35 cellular contexts compared by ENCODE assay signal in genomic region chr3:166274342-166274741, GRCh38.
DNase-seq lines count a peak whose midpoint lies in the region; ATAC-seq and TF ChIP-seq lines count a peak whose summit lies in the region.
"Had no signal": no experiment of that assay in that cellular context is flagged by ENCODE, and none has a peak within 500 bp of the region (broad histone marks: within the 10 kb centered on the region; RNA-seq: fewer than 3 reads in every experiment).

No MANE protein-coding gene starts in this region.

- H2AFZ ChIP-seq in ACC112 (ENCODE audit: low read length, unreplicated experiment), result no peak overlapping the region
- peak overlapping the region; percentile 30 for H2AFZ ChIP-seq in PC-9

- peaks cover 3% of the 10 kb centered on the region for H3K9me3 Mint-ChIP-seq in Calu3 (ENCODE audit: low read depth, unreplicated experiment)
- H3K9me3 Mint-ChIP-seq: endodermal cell had no signal

- POLR2A ChIA-PET in PC-9 (lab: Charles Lee; ENCODE audit: unreplicated experiment), result interaction anchor here (0.7 kb wide), 1 partner anchor 935 kb away, joined by 3 read pairs; no protein-coding TSS in a partner anchor

- no peaks in the 10 kb centered on the region for H3K9me3 ChIP-seq in PC-9 (ENCODE audit: insufficient read depth, low read depth)
- H3K9me3 ChIP-seq: ascending aorta, BE2C, esophagus squamous epithelium, HAP-1, SJSA1, testis had no signal

- CTCF ChIA-PET in PC-9 (lab: Charles Lee), result no interaction called here
- CTCF ChIA-PET in Calu3 (lab: Charles Lee), result no interaction called here

- H3K27ac Mint-ChIP-seq in Calu3 (ENCODE audit: unreplicated experiment), result no peak overlapping the region
- H3K27ac Mint-ChIP-seq: activated CD8-positive, alpha-beta T cell treated with anti-CD3 and anti-CD28 coated beads, Interleukin-2, amount 10 ng/mL, durations not matched to agents 7 days and 5 days; activated naive CD8-positive, alpha-beta T cell; activated T-helper 2 cell treated with anti-CD3 and anti-CD28 coated beads, Interferon-gamma antibody, Interleukin-2, Interleukin-4, amounts not matched to agents 10 μg/mL and 5 μg/mL and 100 μg/mL, durations not matched to agents 14 hours and 24 hours and 36 hours; CD8-positive, alpha-beta T cell; dendritic cell treated with granulocyte-macrophage colony-stimulating factor and Interleukin-4, amounts not matched to agents 40 ng/mL and 50 ng/mL, for 4 days; endodermal cell; naive B cell had no signal

- H3K27me3 Mint-ChIP-seq in Calu3 (ENCODE audit: unreplicated experiment), result no peaks in the 10 kb centered on the region
- H3K27me3 Mint-ChIP-seq: activated naive CD8-positive, alpha-beta T cell; central memory CD8-positive, alpha-beta T cell; dendritic cell treated with granulocyte-macrophage colony-stimulating factor and Interleukin-4, amounts not matched to agents 40 ng/mL and 50 ng/mL, for 4 days; naive B cell had no signal

- peak; percentile 84 for ATAC-seq in foreskin keratinocyte
- ATAC-seq: activated CD8-positive, alpha-beta T cell treated with anti-CD3 and anti-CD28 coated beads, Interleukin-2, amount 10 ng/mL, durations not matched to agents 7 days and 5 days; CD8-positive, alpha-beta T cell; right cardiac atrium; stimulated activated naive CD8-positive, alpha-beta T cell treated with anti-CD3 and anti-CD28 coated beads, Interleukin-15, Interleukin-2, amounts not matched to agents 100 U/mL and 50 U/mL, for 24 hours had no signal

- no peak for DNase-seq in PC-9
- DNase-seq in dedifferentiated amniotic fluid mesenchymal stem cell (ENCODE audit: extremely low spot score), result peak; percentile 31
- DNase-seq in foreskin keratinocyte, result peak; percentile 20 to 44
- DNase-seq in NCI-H2029 (lab: John Stamatoyannopoulos, UW), result no peak
- no peak for DNase-seq in RKO (ENCODE audit: low spot score)
- DNase-seq in Calu3, result no peak
- no peak for DNase-seq in NCI-H2107 (lab: John Stamatoyannopoulos, UW)
- DNase-seq: activated CD4-positive, alpha-beta T cell treated with anti-CD3 and anti-CD28 coated beads for 4 hours; activated CD8-positive, alpha-beta T cell treated with anti-CD3 and anti-CD28 coated beads, Interleukin-2, amount 10 ng/mL, durations not matched to agents 7 days and 5 days; BE2C; CD8-positive, alpha-beta T cell; DMS 273 treated with DMSO at 0.1 percent for 48 hours; endodermal cell; esophagus squamous epithelium; midbrain; MV-4-11; naive B cell; NCI-H1436; NCI-H446; NCI-H82; posterior cingulate gyrus; right cardiac atrium; stimulated activated CD4-positive, alpha-beta T cell treated with anti-CD3 and anti-CD28 coated beads, Interleukin-1b, Interleukin-23, amount 100 ng/mL, for 48 hours; stimulated activated naive CD8-positive, alpha-beta T cell treated with anti-CD3 and anti-CD28 coated beads, Interleukin-15, Interleukin-2, amounts not matched to agents 100 U/mL and 50 U/mL, for 24 hours; testis; WERI-Rb-1 had no signal

- TF ChIP-seq CTCF in PC-9 (conservative IDR thresholded peaks at IDR 0.05) (no peak), foreskin keratinocyte (conservative IDR thresholded peaks at IDR 0.05) (no peak), Calu3 (IDR thresholded peaks at IDR 0.05; ENCODE audit: unreplicated experiment) (no peak)

- no peaks in the 10 kb centered on the region for H3K36me3 ChIP-seq in ACC112 (ENCODE audit: insufficient read depth, low read length)
- no peaks in the 10 kb centered on the region for H3K36me3 ChIP-seq in PC-9 (ENCODE audit: low read depth)
- H3K36me3 ChIP-seq: ascending aorta, BE2C, esophagus squamous epithelium, HAP-1, SJSA1, WERI-Rb-1 had no signal

- BruUV-seq in PC-9 (replicated peaks; lab: Mats Ljungman, UMichigan) (no TSS peak), Calu3 (replicated peaks; lab: Mats Ljungman, UMichigan) (no TSS peak)

- peaks cover 10% of the 10 kb centered on the region for H3K4me1 Mint-ChIP-seq in Calu3 (ENCODE audit: low read depth, unreplicated experiment)
- H3K4me1 Mint-ChIP-seq: central memory CD8-positive, alpha-beta T cell; endodermal cell; naive B cell had no signal

- no peaks in the 10 kb centered on the region for H3F3A ChIP-seq in PC-9 (ENCODE audit: insufficient read depth, low read depth)

- intact Hi-C loops in PC-9 (cut with micrococcal nuclease; ENCODE audit: unreplicated experiment) (no loop called here), Calu3 (cut with micrococcal nuclease; ENCODE audit: unreplicated experiment) (no loop called here)

- no peak overlapping the region for H3K4me3 Mint-ChIP-seq in Calu3 (ENCODE audit: low read depth, unreplicated experiment)
- H3K4me3 Mint-ChIP-seq: activated CD8-positive, alpha-beta T cell treated with anti-CD3 and anti-CD28 coated beads, Interleukin-2, amount 10 ng/mL, durations not matched to agents 7 days and 5 days; activated naive CD8-positive, alpha-beta T cell; CD8-positive, alpha-beta T cell; central memory CD8-positive, alpha-beta T cell; dendritic cell treated with granulocyte-macrophage colony-stimulating factor and Interleukin-4, amounts not matched to agents 40 ng/mL and 50 ng/mL, for 4 days; endodermal cell; naive B cell had no signal

- no peak overlapping the region for H3K4me3 ChIP-seq in ACC112 (ENCODE audit: low read depth, low read length)
- H3K4me3 ChIP-seq in PC-9, result no peak overlapping the region
- H3K4me3 ChIP-seq: ascending aorta, esophagus squamous epithelium, HAP-1, SJSA1, smooth muscle cell, testis had no signal

- no peaks in the 10 kb centered on the region; the same call in 1 of the 2 replicates for H3K9me2 ChIP-seq in PC-9 (ENCODE audit: insufficient read depth)

- H3K27me3 ChIP-seq in ACC112 (ENCODE audit: insufficient read depth, low read length), result no peaks in the 10 kb centered on the region
- H3K27me3 ChIP-seq in PC-9 (ENCODE audit: insufficient read depth, low read depth), result no peaks in the 10 kb centered on the region
- no peaks in the 10 kb centered on the region for H3K27me3 ChIP-seq in foreskin keratinocyte
- H3K27me3 ChIP-seq: ascending aorta, BE2C, esophagus squamous epithelium, SJSA1, testis had no signal

- no peaks in the 10 kb centered on the region for H3K36me3 Mint-ChIP-seq in Calu3 (ENCODE audit: insufficient read depth, unreplicated experiment)
- H3K36me3 Mint-ChIP-seq: activated naive CD8-positive, alpha-beta T cell; CD8-positive, alpha-beta T cell; naive B cell had no signal

- H3K79me2 ChIP-seq in ACC112 (ENCODE audit: control insufficient read depth, insufficient read depth, low read length, unreplicated experiment) (no peaks in the 10 kb centered on the region), PC-9 (ENCODE audit: low read depth) (no peaks in the 10 kb centered on the region)

- no peak overlapping the region for H3K4me2 ChIP-seq in PC-9
- H3K4me2 ChIP-seq: smooth muscle cell had no signal

- no peaks in the 10 kb centered on the region for H4K20me1 ChIP-seq in PC-9 (ENCODE audit: insufficient read depth)

- peaks cover 8% of the 10 kb centered on the region for H3K4me1 ChIP-seq in ACC112 (ENCODE audit: control insufficient read depth, insufficient read depth, low read length, unreplicated experiment)
- peaks cover 14% of the 10 kb centered on the region; the same call in 1 of the 2 replicates for H3K4me1 ChIP-seq in PC-9 (replicated peaks; ENCODE audit: insufficient read depth)
- H3K4me1 ChIP-seq in foreskin keratinocyte, result peaks cover 11% of the 10 kb centered on the region
- H3K4me1 ChIP-seq: ascending aorta, BE2C, esophagus squamous epithelium, SJSA1, testis had no signal

- H3K27ac ChIP-seq in ACC112 (ENCODE audit: low read depth, low read length) (peak overlapping the region; percentile 43; the same call in 1 of the 2 replicates), PC-9 (peak overlapping the region; percentile 10; the same call in 1 of the 2 replicates), foreskin keratinocyte (no peak overlapping the region)
- H3K27ac ChIP-seq: ascending aorta, esophagus squamous epithelium, SJSA1, testis, WERI-Rb-1 had no signal

Comparison
In these comparisons a context has a peak if more than half of its experiments do, and no peak if none do; other contexts are left out.
1. DNase-seq: peak in dedifferentiated amniotic fluid mesenchymal stem cell (single experiment) and foreskin keratinocyte (2 of 2); none in PC-9 (0 of 2), NCI-H2029 (single experiment), RKO (single experiment), Calu3 (single experiment) and NCI-H2107 (single experiment).